ENCODE assay signal across 1 cellular context in genomic region chr12:101733166-101733565, GRCh38.
TF ChIP-seq lines count a peak whose summit lies in the region.

No MANE protein-coding gene starts in this region.

TF ChIP-seq in HepG2, 621 proteins besides CTCF, POLR2A, EP300 and RAD21 (continued from another document):
- no peak for TF ChIP-seq ZNF784 (CRISPR knock-in tag; IDR thresholded peaks at IDR 0.05; ENCODE audit: borderline replicate concordance)
- TF ChIP-seq NR0B2 (CRISPR knock-in tag; IDR thresholded peaks at IDR 0.05): no peak
- no peak for TF ChIP-seq ZSCAN25 (CRISPR knock-in tag; IDR thresholded peaks at IDR 0.05)
- TF ChIP-seq HNRNPUL1 (IDR thresholded peaks at IDR 0.05; ENCODE audit: low read depth, low read length): no peak
- no peak for TF ChIP-seq ZNF326 (CRISPR knock-in tag; IDR thresholded peaks at IDR 0.05; ENCODE audit: borderline replicate concordance)
